In genomic region chr6:81894286-81894685, GRCh38 we compare ENCODE assay signal across 11 cellular contexts.
DNase-seq lines count a peak whose midpoint lies in the region; ATAC-seq and TF ChIP-seq lines count a peak whose summit lies in the region.
"Had no signal": no experiment of that assay in that cellular context is flagged by ENCODE, and none has a peak within 500 bp of the region (broad histone marks: within the 10 kb centered on the region; RNA-seq: fewer than 3 reads in every experiment).

No MANE protein-coding gene starts in this region.

- H3K36me3 ChIP-seq in heart right ventricle (no peaks in the 10 kb centered on the region), breast epithelium (no peaks in the 10 kb centered on the region)
- H3K36me3 ChIP-seq: neural progenitor cell had no signal

- intact Hi-C loops in heart right ventricle (cut with DNase I) (loop anchor here in 3 of 10 donors (2.0 to 10.0 kb wide), 6 partner anchors 37 to 271 kb away; partner anchors contain the start of gene TENT5A (in 1 of the 3)), sciatic nerve (cut with DNase I) (no loop called here), breast epithelium (cut with DNase I; ENCODE audit: low total_unique reads) (no loop called here)

- H3K9me3 ChIP-seq in heart right ventricle (no peaks in the 10 kb centered on the region), breast epithelium (no peaks in the 10 kb centered on the region)

- 40 to 41% methylated on average over 4 of the region's 4 CpGs for WGBS in heart right ventricle, 2 donors

- peaks cover 2 to 66% (median 32%) of the 10 kb centered on the region in 9 donors for H3K4me1 ChIP-seq in heart right ventricle
- peaks cover 0 to 4% of the 10 kb centered on the region in 2 donors for H3K4me1 ChIP-seq in breast epithelium

- no peak for TF ChIP-seq POLR2A in breast epithelium (IDR thresholded peaks at IDR 0.05)

- H3K4me3 ChIP-seq in WI38 (ENCODE audit: low read depth, low read length): peak overlapping the region; percentile 30
- peak overlapping the region in 4 of 10 donors; percentile 20 to 34 (median 24) for H3K4me3 ChIP-seq in heart right ventricle
- no peak overlapping the region for H3K4me3 ChIP-seq in breast epithelium
- H3K4me3 ChIP-seq: neural progenitor cell had no signal

- H3K27ac ChIP-seq in heart right ventricle: peak overlapping the region; percentile 46 to 88 (median 83)
- peak overlapping the region in 1 of 2 donors; percentile 73 for H3K27ac ChIP-seq in breast epithelium
- H3K27ac ChIP-seq: neural progenitor cell had no signal

- TF ChIP-seq CTCF in WI38 (IDR thresholded peaks at IDR 0.05; ENCODE audit: low read depth, low read length) (no peak), heart right ventricle (IDR thresholded peaks at IDR 0.05) (no peak), breast epithelium (IDR thresholded peaks at IDR 0.05) (no peak)

- ATAC-seq in heart right ventricle: peak; percentile 72 to 86 (median 78)
- ATAC-seq in sciatic nerve: peak; percentile 89
- ATAC-seq in GM18519 (IDR thresholded peaks at IDR 0.05; ENCODE audit: low FRiP score, unreplicated experiment): no peak
- ATAC-seq in HG03565 (IDR thresholded peaks at IDR 0.05; ENCODE audit: unreplicated experiment): no peak
- ATAC-seq: Panc1 had no signal

- peak; percentile 49 for DNase-seq in AG20443 (ENCODE audit: low spot score)
- peak in 1 of 2 donors; percentile 26 for DNase-seq in heart right ventricle
- DNase-seq in sciatic nerve (ENCODE audit: low spot score): no peak
- DNase-seq in NK-92 treated with Interleukin-12 subunit alpha and Interleukin-12 subunit beta, amount 100 ng/mL, for 24 hours (lab: John Stamatoyannopoulos, UW): no peak
- no peak for DNase-seq in breast epithelium (ENCODE audit: low spot score in 2 of 2)
- DNase-seq: activated CD4-positive, alpha-beta T cell treated with anti-CD3 and anti-CD28 coated beads, Interleukin-2, amount 50 U/mL, for 4 hours had no signal

- no peaks in the 10 kb centered on the region for H3K27me3 ChIP-seq in heart right ventricle
- no peaks in the 10 kb centered on the region for H3K27me3 ChIP-seq in breast epithelium
- H3K27me3 ChIP-seq: neural progenitor cell had no signal

Comparison
In these comparisons a context has a peak if more than half of its experiments do, and no peak if none do; other contexts are left out.
1. ATAC-seq: peak in heart right ventricle (8 of 8) and sciatic nerve (single experiment); none in GM18519 (single experiment) and HG03565 (single experiment).